ENCODE assay signal across 13 cellular contexts in genomic region chr4:152537881-152538280, GRCh38. TPM values are rescaled to one million over a fixed set of nuclear protein-coding genes. Genes with fewer than 3 reads are reported as not detected.
DNase-seq lines count a peak whose midpoint lies in the region; ATAC-seq and TF ChIP-seq lines count a peak whose summit lies in the region.
"Had no signal": no experiment of that assay in that cellular context is flagged by ENCODE, and none has a peak within 500 bp of the region (broad histone marks: within the 10 kb centered on the region; RNA-seq: fewer than 3 reads in every experiment).

No MANE protein-coding gene starts in this region.

- ATAC-seq in GM19023 (IDR thresholded peaks at IDR 0.05; ENCODE audit: unreplicated experiment) (no peak), HG03442 (IDR thresholded peaks at IDR 0.05; ENCODE audit: unreplicated experiment) (no peak)

- no peaks in the 10 kb centered on the region for H3K27me3 ChIP-seq in transverse colon
- H3K27me3 ChIP-seq: BE2C had no signal

- H3K4me3 Mint-ChIP-seq in activated naive CD4-positive, alpha-beta T cell treated with anti-CD3 and anti-CD28 coated beads, Interleukin-2, amount 10 ng/mL, durations not matched to agents 7 days and 5 days = peak overlapping the region; percentile 97
- peak overlapping the region; percentile 93 for H3K4me3 Mint-ChIP-seq in T-helper 2 cell treated with Interferon-gamma antibody and Interleukin-4, amounts not matched to agents 5 μg/mL and 100 μg/mL, for 36 hours
- peak overlapping the region; percentile 97 for H3K4me3 Mint-ChIP-seq in glutamatergic neuron (ENCODE audit: unreplicated experiment)

- TF ChIP-seq CTCF in glutamatergic neuron (IDR thresholded peaks at IDR 0.05; ENCODE audit: partially characterized antibody, unreplicated experiment) (no peak), transverse colon (IDR thresholded peaks at IDR 0.05) (no peak)

- no peaks in the 10 kb centered on the region for H3K36me3 ChIP-seq in transverse colon
- H3K36me3 ChIP-seq: BE2C had no signal

- peak overlapping the region; percentile 92 to 99 (median 96) for H3K27ac ChIP-seq in transverse colon

- no peak for TF ChIP-seq EP300 in transverse colon (IDR thresholded peaks at IDR 0.05; ENCODE audit: low read depth)

- H3K4me1 Mint-ChIP-seq in activated naive CD4-positive, alpha-beta T cell treated with anti-CD3 and anti-CD28 coated beads, Interleukin-2, amount 10 ng/mL, durations not matched to agents 7 days and 5 days = peaks cover 39% of the 10 kb centered on the region
- peaks cover 32% of the 10 kb centered on the region for H3K4me1 Mint-ChIP-seq in T-helper 2 cell treated with Interferon-gamma antibody and Interleukin-4, amounts not matched to agents 5 μg/mL and 100 μg/mL, for 36 hours (ENCODE audit: low read depth)
- peaks cover 14% of the 10 kb centered on the region for H3K4me1 Mint-ChIP-seq in glutamatergic neuron (ENCODE audit: low read depth, unreplicated experiment)

- DNase-seq in activated naive CD4-positive, alpha-beta T cell treated with anti-CD3 and anti-CD28 coated beads, Interleukin-2, amount 10 ng/mL, durations not matched to agents 7 days and 5 days = no peak
- DNase-seq in activated naive CD4-positive, alpha-beta T cell (lab: John Stamatoyannopoulos, UW) = no peak
- no peak for DNase-seq in T-helper 2 cell treated with Interferon-gamma antibody and Interleukin-4, amounts not matched to agents 5 μg/mL and 100 μg/mL, for 36 hours (ENCODE audit: low spot score)
- DNase-seq in glutamatergic neuron (no peak), transverse colon (no peak)
- DNase-seq in stimulated activated CD4-positive, alpha-beta T cell treated with anti-CD3 and anti-CD28 coated beads, Interleukin-4, amount 100 ng/mL, for 24 hours = no peak
- DNase-seq: activated CD4-positive, alpha-beta T cell treated with anti-CD3 and anti-CD28 coated beads for 4 hours; BE2C; caudate nucleus; hypothalamus; occipital lobe had no signal

- no peak for TF ChIP-seq POLR2A in transverse colon (IDR thresholded peaks at IDR 0.05)

- H3K9me3 Mint-ChIP-seq in activated naive CD4-positive, alpha-beta T cell treated with anti-CD3 and anti-CD28 coated beads, Interleukin-2, amount 10 ng/mL, durations not matched to agents 7 days and 5 days = peaks cover 2% of the 10 kb centered on the region
- H3K9me3 Mint-ChIP-seq in T-helper 2 cell treated with Interferon-gamma antibody and Interleukin-4, amounts not matched to agents 5 μg/mL and 100 μg/mL, for 36 hours = no peaks in the 10 kb centered on the region
- peaks cover 6% of the 10 kb centered on the region for H3K9me3 Mint-ChIP-seq in glutamatergic neuron (ENCODE audit: unreplicated experiment)

- H3K27ac Mint-ChIP-seq in activated naive CD4-positive, alpha-beta T cell treated with anti-CD3 and anti-CD28 coated beads, Interleukin-2, amount 10 ng/mL, durations not matched to agents 7 days and 5 days = peak overlapping the region; percentile 100
- peak overlapping the region; percentile 99 for H3K27ac Mint-ChIP-seq in T-helper 2 cell treated with Interferon-gamma antibody and Interleukin-4, amounts not matched to agents 5 μg/mL and 100 μg/mL, for 36 hours
- no peak overlapping the region for H3K27ac Mint-ChIP-seq in glutamatergic neuron (ENCODE audit: unreplicated experiment)

- peaks cover 42% of the 10 kb centered on the region for H3K36me3 Mint-ChIP-seq in activated naive CD4-positive, alpha-beta T cell treated with anti-CD3 and anti-CD28 coated beads, Interleukin-2, amount 10 ng/mL, durations not matched to agents 7 days and 5 days
- peaks cover 44% of the 10 kb centered on the region for H3K36me3 Mint-ChIP-seq in T-helper 2 cell treated with Interferon-gamma antibody and Interleukin-4, amounts not matched to agents 5 μg/mL and 100 μg/mL, for 36 hours (ENCODE audit: low read depth)
- no peaks in the 10 kb centered on the region for H3K36me3 Mint-ChIP-seq in glutamatergic neuron (ENCODE audit: unreplicated experiment)

- intact Hi-C loops in transverse colon (cut with DNase I; ENCODE audit: low total_unique reads) = no loop called here

- peaks cover 16 to 34% (median 26%) of the 10 kb centered on the region in 4 donors for H3K4me1 ChIP-seq in transverse colon

- H3K27me3 Mint-ChIP-seq in activated naive CD4-positive, alpha-beta T cell treated with anti-CD3 and anti-CD28 coated beads, Interleukin-2, amount 10 ng/mL, durations not matched to agents 7 days and 5 days = peaks cover 7% of the 10 kb centered on the region
- no peaks in the 10 kb centered on the region for H3K27me3 Mint-ChIP-seq in T-helper 2 cell treated with Interferon-gamma antibody and Interleukin-4, amounts not matched to agents 5 μg/mL and 100 μg/mL, for 36 hours (ENCODE audit: low read depth)
- H3K27me3 Mint-ChIP-seq in glutamatergic neuron (ENCODE audit: unreplicated experiment) = peaks cover 11% of the 10 kb centered on the region

- no peaks in the 10 kb centered on the region for H3K9me3 ChIP-seq in transverse colon
- H3K9me3 ChIP-seq: BE2C had no signal

- H3K4me3 ChIP-seq in transverse colon = peak overlapping the region in 1 of 4 donors; percentile 92

- in situ Hi-C loops in transverse colon (cut with MboI; ENCODE audit: low pct_ligation_motif_present in 1 of 4, low pct_unique_long_range_greater_than_20kb in 1 of 4, low sequenced_read_pairs in 3 of 4) = no loop called here

- CTCF ChIA-PET in activated naive CD4-positive, alpha-beta T cell treated with anti-CD3 and anti-CD28 coated beads, Interleukin-2, amount 10 ng/mL, durations not matched to agents 7 days and 5 days (lab: Charles Lee) = interaction anchor here (0.9 to 2.8 kb wide), 5 partner anchors 16 to 197 kb away, joined by 3 to 12 read pairs (median 3); no protein-coding TSS in a partner anchor

- WGBS in transverse colon (ENCODE audit: low coverage in 1 of 2), 2 donors = 43 to 47% methylated on average over 1 of the region's 1 CpG

RNA-seq across cellular contexts. Expression of gene FBXW7, which starts 2.0 kb away (rescaled TPM):
- total RNA-seq in glutamatergic neuron (ENCODE audit: unreplicated experiment) (57.5 TPM), transverse colon (100 to 1,000 TPM in 1 of 4 donors, 10 to 100 TPM in 3; 11.6 to 125 (median 49.5) TPM)
